Comparison of ENCODE assay signal across 19 cellular contexts in the genomic region with DNA sequence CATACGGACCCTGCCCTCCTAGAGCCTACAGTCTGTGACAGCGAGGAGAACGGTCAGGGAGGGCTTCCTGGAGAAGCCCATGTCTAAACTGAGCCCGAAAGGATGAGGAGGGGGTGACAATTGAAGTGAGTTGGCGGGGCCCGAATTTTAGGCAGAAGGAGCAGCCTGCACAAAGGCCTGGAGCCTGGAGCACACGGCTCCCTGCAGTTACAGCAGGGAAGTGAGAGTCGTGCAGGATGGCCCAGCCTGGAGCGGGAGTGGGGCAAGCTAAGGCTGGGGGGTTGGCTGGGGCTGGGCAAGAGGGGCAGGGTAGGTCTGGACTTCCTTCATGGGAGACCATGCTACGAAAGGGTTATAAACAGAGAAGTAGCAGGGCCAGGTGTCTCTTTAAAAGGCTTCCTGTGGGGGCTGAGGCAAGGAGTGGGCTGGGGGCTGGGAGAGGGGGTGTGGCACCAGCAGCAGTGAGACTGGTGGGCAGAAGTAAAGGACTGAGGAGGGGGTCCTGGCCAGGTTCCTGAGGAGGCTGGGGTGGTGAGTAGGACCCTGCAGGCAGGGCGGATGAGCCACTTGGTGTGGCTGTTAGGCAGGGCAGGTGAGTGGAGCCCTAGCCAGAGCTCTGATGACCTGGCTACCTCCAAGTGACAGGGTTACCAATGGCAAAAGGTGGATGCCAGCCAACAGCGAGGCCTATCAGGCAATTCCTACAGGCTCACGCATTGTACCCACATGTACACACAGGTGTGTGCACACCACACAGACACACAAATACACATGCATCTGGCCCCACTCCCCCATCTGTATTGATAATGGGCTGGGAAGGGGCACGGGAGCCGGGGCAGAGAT.
DNase-seq lines count a peak whose midpoint lies in the region; ATAC-seq and TF ChIP-seq lines count a peak whose summit lies in the region.
"Had no signal": no experiment of that assay in that cellular context is flagged by ENCODE, and none has a peak within 500 bp of the region (broad histone marks: within the 10 kb centered on the region; RNA-seq: fewer than 3 reads in every experiment).

No MANE protein-coding gene starts in this region.

- H3K79me1 ChIP-seq in H9 (ENCODE audit: insufficient read depth, low read depth, low read length, poor library complexity, severe bottlenecking): no peaks in the 10 kb centered on the region

- H2BK12ac ChIP-seq in H9 (ENCODE audit: insufficient read length, low read depth, low read length): no peak overlapping the region

- TF ChIP-seq POLR2A in stomach (IDR thresholded peaks at IDR 0.05): no peak

- no peaks in the 10 kb centered on the region for H3K36me3 Mint-ChIP-seq in activated naive CD4-positive, alpha-beta T cell treated with anti-CD3 and anti-CD28 coated beads, Interleukin-2, amount 10 ng/mL, durations not matched to agents 7 days and 5 days
- no peaks in the 10 kb centered on the region; a peak in 1 of 7 replicates for H3K36me3 Mint-ChIP-seq in H9 (ENCODE audit: insufficient read depth in 1 of 3, low read depth in 3 of 3)

- no peak overlapping the region for H4K5ac ChIP-seq in H9 (ENCODE audit: insufficient read length, low read depth, low read length)

- H2BK5ac ChIP-seq in H9 (ENCODE audit: insufficient read length, low read length): no peak overlapping the region

- no peak overlapping the region for H3K4ac ChIP-seq in H9 (ENCODE audit: low read depth, low read length)

- H2BK20ac ChIP-seq in H9 (ENCODE audit: low read depth, low read length, poor library complexity, severe bottlenecking): no peak overlapping the region

- H3K9me3 Mint-ChIP-seq in activated naive CD4-positive, alpha-beta T cell treated with anti-CD3 and anti-CD28 coated beads, Interleukin-2, amount 10 ng/mL, durations not matched to agents 7 days and 5 days: no peaks in the 10 kb centered on the region
- peaks cover 0 to 4% of the 10 kb centered on the region in 2 experiments; a peak in 1 of 5 replicates for H3K9me3 Mint-ChIP-seq in H9
- H3K9me3 Mint-ChIP-seq: activated naive CD8-positive, alpha-beta T cell treated with anti-CD3 and anti-CD28 coated beads, Interleukin-2, amount 50 U/mL, for 24 hours; activated T-helper 2 cell treated with anti-CD3 and anti-CD28 coated beads, Interferon-gamma antibody, Interleukin-2, Interleukin-4, amounts not matched to agents 10 μg/mL and 5 μg/mL and 100 μg/mL, durations not matched to agents 14 hours and 24 hours and 36 hours had no signal

- no peak overlapping the region for H3K27ac Mint-ChIP-seq in activated naive CD4-positive, alpha-beta T cell treated with anti-CD3 and anti-CD28 coated beads, Interleukin-2, amount 10 ng/mL, durations not matched to agents 7 days and 5 days
- H3K27ac Mint-ChIP-seq in H9: peak overlapping the region in 2 of 3 experiments; percentile 27 to 75; a peak in 2 of 7 replicates
- H3K27ac Mint-ChIP-seq: activated naive CD8-positive, alpha-beta T cell treated with anti-CD3 and anti-CD28 coated beads, Interleukin-2, amount 50 U/mL, for 24 hours; activated T-helper 2 cell treated with anti-CD3 and anti-CD28 coated beads, Interferon-gamma antibody, Interleukin-2, Interleukin-4, amounts not matched to agents 10 μg/mL and 5 μg/mL and 100 μg/mL, durations not matched to agents 14 hours and 24 hours and 36 hours had no signal

- no peaks in the 10 kb centered on the region for H4K20me1 ChIP-seq in H9 (ENCODE audit: control insufficient read depth, insufficient read depth, insufficient read length)
- no peaks in the 10 kb centered on the region for H4K20me1 ChIP-seq in OCI-LY7 (ENCODE audit: insufficient read depth, low read length)

- H3K56ac ChIP-seq in H9 (ENCODE audit: insufficient read length, low read depth, low read length): no peak overlapping the region

- BruUV-seq in OCI-LY7 (replicated peaks; lab: Mats Ljungman, UMichigan): no TSS peak

- H3K36me3 ChIP-seq in OCI-LY7 (ENCODE audit: insufficient read depth, low read length) (no peaks in the 10 kb centered on the region), stomach (no peaks in the 10 kb centered on the region)
- H3K36me3 ChIP-seq: HAP-1, uterus had no signal

- TF ChIP-seq CTCF in H9 (conservative IDR thresholded peaks at IDR 0.05) (no peak), coronary artery (IDR thresholded peaks at IDR 0.05) (no peak), OCI-LY7 (conservative IDR thresholded peaks at IDR 0.05; ENCODE audit: low read length) (no peak), stomach (IDR thresholded peaks at IDR 0.05) (no peak)

- H3K4me2 ChIP-seq in H9 (ENCODE audit: insufficient read depth, insufficient read length, low read length) (no peak overlapping the region), OCI-LY7 (ENCODE audit: low read length) (no peak overlapping the region)

- H3K79me2 ChIP-seq in H9 (ENCODE audit: insufficient read depth, low read length) (no peaks in the 10 kb centered on the region), OCI-LY7 (ENCODE audit: insufficient read depth, low read depth, low read length) (no peaks in the 10 kb centered on the region)

- no peak overlapping the region for H3T11ph ChIP-seq in H9 (ENCODE audit: low read length)

- no peaks in the 10 kb centered on the region for H3K9me3 ChIP-seq in H9 (ENCODE audit: control insufficient read depth, low read depth, low read length)
- no peaks in the 10 kb centered on the region for H3K9me3 ChIP-seq in OCI-LY7 (ENCODE audit: low read length)
- no peaks in the 10 kb centered on the region for H3K9me3 ChIP-seq in stomach
- H3K9me3 ChIP-seq: HAP-1, uterus had no signal

- CTCF ChIA-PET in activated naive CD4-positive, alpha-beta T cell treated with anti-CD3 and anti-CD28 coated beads, Interleukin-2, amount 10 ng/mL, durations not matched to agents 7 days and 5 days (lab: Charles Lee): interaction anchor here (0.6 to 1.0 kb wide), 2 partner anchors 54 kb away, joined by 3 to 4 read pairs; no protein-coding TSS in a partner anchor
- CTCF ChIA-PET in OCI-LY7 (lab: Charles Lee; ENCODE audit: unreplicated experiment): no interaction called here

- no peaks in the 10 kb centered on the region for H3K9me2 ChIP-seq in OCI-LY7 (ENCODE audit: insufficient read depth, low read length)

- H3K27ac ChIP-seq in H9 (ENCODE audit: insufficient read length, low read depth, low read length): no peak overlapping the region
- H3K27ac ChIP-seq in coronary artery: no peak overlapping the region
- no peak overlapping the region for H3K27ac ChIP-seq in OCI-LY7 (ENCODE audit: low read depth, low read length, poor library complexity, severe bottlenecking)
- no peak overlapping the region for H3K27ac ChIP-seq in stomach
- H3K27ac ChIP-seq: C4-2B, uterus had no signal

- no peaks in the 10 kb centered on the region for H3K4me1 Mint-ChIP-seq in activated naive CD4-positive, alpha-beta T cell treated with anti-CD3 and anti-CD28 coated beads, Interleukin-2, amount 10 ng/mL, durations not matched to agents 7 days and 5 days
- H3K4me1 Mint-ChIP-seq in H9: peaks cover 61 to 73% of the 10 kb centered on the region in 2 experiments

- H2BK120ac ChIP-seq in H9 (ENCODE audit: low read depth, low read length, poor library complexity, severe bottlenecking): no peak overlapping the region

- H3K27me3 ChIP-seq in H9 (ENCODE audit: insufficient read depth, low read length) (no peaks in the 10 kb centered on the region; the same call in 1 of the 2 replicates), stomach (peaks cover 0 to 38% (median 15%) of the 10 kb centered on the region in 3 donors)
- H3K27me3 ChIP-seq: uterus had no signal

- H3K4me3 ChIP-seq in coronary artery (no peak overlapping the region), OCI-LY7 (ENCODE audit: low read depth, low read length, poor library complexity, severe bottlenecking) (no peak overlapping the region), stomach (no peak overlapping the region)
- H3K4me3 ChIP-seq: HAP-1, uterus had no signal

- H3K23me2 ChIP-seq in H9 (ENCODE audit: insufficient read length, low read depth, low read length, poor library complexity, severe bottlenecking): peaks cover 4% of the 10 kb centered on the region

- no peak for ATAC-seq in sciatic nerve
- ATAC-seq: activated naive CD8-positive, alpha-beta T cell treated with anti-CD3 and anti-CD28 coated beads, Interleukin-2, amount 50 U/mL, for 24 hours had no signal

- H3K18ac ChIP-seq in H9 (ENCODE audit: insufficient read length, low read depth, low read length): no peak overlapping the region

- no peak overlapping the region for H4K8ac ChIP-seq in H9 (replicated peaks; ENCODE audit: insufficient read length, low read depth, low read length)

- H3K4me3 Mint-ChIP-seq in activated naive CD4-positive, alpha-beta T cell treated with anti-CD3 and anti-CD28 coated beads, Interleukin-2, amount 10 ng/mL, durations not matched to agents 7 days and 5 days: no peak overlapping the region
- peak overlapping the region in 1 of 2 experiments; percentile 42; a peak in 1 of 5 replicates for H3K4me3 Mint-ChIP-seq in H9
- H3K4me3 Mint-ChIP-seq: activated naive CD8-positive, alpha-beta T cell treated with anti-CD3 and anti-CD28 coated beads, Interleukin-2, amount 50 U/mL, for 24 hours had no signal

- no peak overlapping the region for H2AK5ac ChIP-seq in H9 (ENCODE audit: insufficient read length, low read length)

- no peak overlapping the region for H2AFZ ChIP-seq in H9 (ENCODE audit: low read length)
- H2AFZ ChIP-seq in OCI-LY7 (ENCODE audit: low read length): no peak overlapping the region

- no peak overlapping the region for H3K9ac ChIP-seq in H9 (ENCODE audit: extremely low read depth, insufficient read length, low read length)

- H2BK15ac ChIP-seq in H9 (ENCODE audit: low read depth, low read length): no peak overlapping the region

- POLR2A ChIA-PET in OCI-LY7 (lab: Charles Lee): no interaction called here

- TF ChIP-seq EP300 in stomach (IDR thresholded peaks at IDR 0.05): no peak

- peaks cover 2% of the 10 kb centered on the region; the same call in 1 of the 2 replicates for H3K4me1 ChIP-seq in H9 (ENCODE audit: insufficient read depth, low read length)
- H3K4me1 ChIP-seq in OCI-LY7 (ENCODE audit: insufficient read depth, low read length, poor library complexity, severe bottlenecking): no peaks in the 10 kb centered on the region
- H3K4me1 ChIP-seq in stomach: peaks cover 0 to 26% (median 9%) of the 10 kb centered on the region in 4 donors
- H3K4me1 ChIP-seq: HAP-1, uterus had no signal

- peaks cover 71% of the 10 kb centered on the region for H3K27me3 Mint-ChIP-seq in activated naive CD4-positive, alpha-beta T cell treated with anti-CD3 and anti-CD28 coated beads, Interleukin-2, amount 10 ng/mL, durations not matched to agents 7 days and 5 days
- H3K27me3 Mint-ChIP-seq in H9 (ENCODE audit: low read depth): peaks cover 27% of the 10 kb centered on the region

- peak; percentile 7 for DNase-seq in activated naive CD4-positive, alpha-beta T cell treated with anti-CD3 and anti-CD28 coated beads, Interleukin-2, amount 10 ng/mL, durations not matched to agents 7 days and 5 days
- DNase-seq in activated naive CD4-positive, alpha-beta T cell treated with Interleukin-2 at 50 U/mL for 16 hours: no peak
- DNase-seq in H9 (no peak), coronary artery (ENCODE audit: low spot score) (peak; percentile 68), sciatic nerve (ENCODE audit: low spot score) (peak; percentile 37), OCI-LY7 (ENCODE audit: low spot score) (no peak), stomach (no peak), GM03348 (ENCODE audit: low spot score) (no peak)
- DNase-seq: ACHN; activated naive CD8-positive, alpha-beta T cell treated with anti-CD3 and anti-CD28 coated beads, Interleukin-2, amount 50 U/mL, for 24 hours; EL; KG1; NCI-H187; OCI-M1; SHP77 treated with DMSO at 0.1 percent for 48 hours had no signal

- no peak overlapping the region for H3K23ac ChIP-seq in H9 (ENCODE audit: insufficient read length, low read depth, low read length)

- H4K91ac ChIP-seq in H9 (ENCODE audit: insufficient read length, low read depth, low read length): no peak overlapping the region

- no CpG with 5 or more reads among the region's 15 CpGs for WGBS in H9 (ENCODE audit: extremely low coverage, insufficient read length, low lambda C conversion rate)
- WGBS in stomach, 5 donors: 76 to 84% (median 82%) methylated on average over 14 to 15 of the region's 15 CpGs

- no peak overlapping the region for H3K14ac ChIP-seq in H9 (ENCODE audit: insufficient read depth, low read length)

- intact Hi-C loops in sciatic nerve (cut with DNase I) (loop anchor here (5.0 kb wide), 1 partner anchor 34 kb away; no protein-coding TSS in a partner anchor), OCI-LY7 (cut with micrococcal nuclease; ENCODE audit: unreplicated experiment) (no loop called here), stomach (cut with DNase I; ENCODE audit: low total_unique reads) (no loop called here)

Comparison
In these comparisons a context has a peak if more than half of its experiments do, and no peak if none do; other contexts are left out.
1. DNase-seq: peak in activated naive CD4-positive, alpha-beta T cell treated with anti-CD3 and anti-CD28 coated beads, Interleukin-2, amount 10 ng/mL, durations not matched to agents 7 days and 5 days (single experiment), coronary artery (single experiment) and sciatic nerve (single experiment); none in activated naive CD4-positive, alpha-beta T cell treated with Interleukin-2 at 50 U/mL for 16 hours (single experiment), H9 (single experiment), OCI-LY7 (single experiment), stomach (single experiment) and GM03348 (single experiment).